ENCODE assay signal across 8 cellular contexts in genomic region chr2:168961450-168962229, GRCh38.
DNase-seq lines count a peak whose midpoint lies in the region; ATAC-seq and TF ChIP-seq lines count a peak whose summit lies in the region.

No MANE protein-coding gene starts in this region.

- CTCF ChIA-PET in Calu3 (lab: Charles Lee), result interaction anchor here (1.0 kb wide), 2 partner anchors 53 to 170 kb away, joined by 3 read pairs; no protein-coding TSS in a partner anchor
- CTCF ChIA-PET in WTC11 (lab: Charles Lee), result no interaction called here

- no TSS peak for BruUV-seq in Calu3 (replicated peaks; lab: Mats Ljungman, UMichigan)

- no peaks in the 10 kb centered on the region for H3K27me3 Mint-ChIP-seq in Calu3 (ENCODE audit: unreplicated experiment)
- no peaks in the 10 kb centered on the region for H3K27me3 Mint-ChIP-seq in WTC11 (ENCODE audit: low read depth)

- no peak overlapping the region for H3K18ac ChIP-seq in neuronal stem cell (ENCODE audit: low read length)

- H2BK120ac ChIP-seq in neuronal stem cell (ENCODE audit: low read depth, low read length), result no peak overlapping the region

- H2AK5ac ChIP-seq in neuronal stem cell (ENCODE audit: low read depth, low read length), result no peak overlapping the region

- H3K14ac ChIP-seq in neuronal stem cell (ENCODE audit: low read length), result no peak overlapping the region

- H3K4me1 ChIP-seq in neuronal stem cell (ENCODE audit: control insufficient read depth in 2 of 2, insufficient read depth in 1 of 2, low read depth in 1 of 2, low read length in 2 of 2), result no peaks in the 10 kb centered on the region

- no peak overlapping the region for H3K23ac ChIP-seq in neuronal stem cell (ENCODE audit: low read depth, low read length, poor library complexity)

- peak overlapping the region; percentile 71 for H3K27ac Mint-ChIP-seq in Calu3 (ENCODE audit: unreplicated experiment)
- H3K27ac Mint-ChIP-seq in WTC11, result no peak overlapping the region

- H3K4me3 Mint-ChIP-seq in Calu3 (ENCODE audit: low read depth, unreplicated experiment), result no peak overlapping the region
- no peak overlapping the region for H3K4me3 Mint-ChIP-seq in WTC11

- H3K79me1 ChIP-seq in neuronal stem cell (ENCODE audit: low read depth, low read length), result no peaks in the 10 kb centered on the region

- POLR2A ChIA-PET in WTC11 (lab: Charles Lee), result no interaction called here

- DNase-seq in Calu3 (peak; percentile 77), NCI-H2196 treated with DMSO at 0.1 percent for 48 hours (lab: John Stamatoyannopoulos, UW; ENCODE audit: unreplicated experiment) (peak; percentile 27), WTC11 (ENCODE audit: low spot score) (peak; percentile 14), fibroblast of the aortic adventitia (ENCODE audit: low read depth) (peak; percentile 85), neuronal stem cell (ENCODE audit: low spot score) (peak; percentile 70), GOT3 (lab: John Stamatoyannopoulos, UW) (no peak)

- ATAC-seq in GM18868 (IDR thresholded peaks at IDR 0.05; ENCODE audit: unreplicated experiment), result peak; percentile 91
- peak; percentile 80 for ATAC-seq in HG03103 (IDR thresholded peaks at IDR 0.05; ENCODE audit: low read depth, unreplicated experiment)
- peak; percentile 94 for ATAC-seq in WTC11

- H4K8ac ChIP-seq in neuronal stem cell (ENCODE audit: low read depth, low read length), result no peak overlapping the region

- peaks cover 2% of the 10 kb centered on the region for H3K9me3 Mint-ChIP-seq in Calu3 (ENCODE audit: low read depth, unreplicated experiment)
- no peaks in the 10 kb centered on the region for H3K9me3 Mint-ChIP-seq in WTC11

- no peak overlapping the region for H3K27ac ChIP-seq in neuronal stem cell (replicated peaks; ENCODE audit: low read length)

- H3K4me2 ChIP-seq in neuronal stem cell (ENCODE audit: insufficient read depth, low read length, poor library complexity, severe bottlenecking), result no peak overlapping the region

- no peak overlapping the region for H2BK12ac ChIP-seq in neuronal stem cell (ENCODE audit: low read length)

- no peak overlapping the region for H3K4ac ChIP-seq in neuronal stem cell (ENCODE audit: low read length)

- no peak overlapping the region for H3K9ac ChIP-seq in neuronal stem cell (ENCODE audit: low read depth, low read length, poor library complexity)

- H3K9me3 ChIP-seq in neuronal stem cell (replicated peaks in 1 of 2; ENCODE audit: control insufficient read depth in 2 of 2, insufficient read depth in 1 of 2, low read depth in 1 of 2, low read length in 2 of 2), result no peaks in the 10 kb centered on the region

- no peaks in the 10 kb centered on the region for H3K36me3 ChIP-seq in neuronal stem cell (replicated peaks in 1 of 2; ENCODE audit: control insufficient read depth in 2 of 2, insufficient read depth in 2 of 2, low read length in 2 of 2)

- H3K36me3 Mint-ChIP-seq in Calu3 (ENCODE audit: insufficient read depth, unreplicated experiment) (no peaks in the 10 kb centered on the region), WTC11 (no peaks in the 10 kb centered on the region)

- TF ChIP-seq CTCF in Calu3 (IDR thresholded peaks at IDR 0.05; ENCODE audit: unreplicated experiment), result peak; percentile 96
- TF ChIP-seq CTCF in WTC11 (IDR thresholded peaks at IDR 0.05), result peak; percentile 78
- peak; percentile 83 for TF ChIP-seq CTCF in fibroblast of the aortic adventitia (IDR thresholded peaks at IDR 0.05; ENCODE audit: insufficient read depth, low read length)

- H2BK5ac ChIP-seq in neuronal stem cell (ENCODE audit: low read length), result no peak overlapping the region

- H3K4me3 ChIP-seq in fibroblast of the aortic adventitia (ENCODE audit: low read depth, low read length) (no peak overlapping the region), neuronal stem cell (ENCODE audit: low read length in 2 of 2) (no peak overlapping the region)

- H3K27me3 ChIP-seq in neuronal stem cell (ENCODE audit: control insufficient read depth in 3 of 3, insufficient read depth in 3 of 3, low read depth in 1 of 3, low read length in 3 of 3), result peaks cover 0 to 20% (median 0%) of the 10 kb centered on the region in 3 experiments

- H2AFZ ChIP-seq in neuronal stem cell (ENCODE audit: low read length), result no peak overlapping the region

- intact Hi-C loops in Calu3 (cut with micrococcal nuclease; ENCODE audit: unreplicated experiment), result loop anchor here (1.0 to 5.0 kb wide), 8 partner anchors 41 to 261 kb away; no protein-coding TSS in a partner anchor

- H3K4me1 Mint-ChIP-seq in Calu3 (ENCODE audit: low read depth, unreplicated experiment) (peaks cover 40% of the 10 kb centered on the region), WTC11 (no peaks in the 10 kb centered on the region)

- no peak overlapping the region for H4K91ac ChIP-seq in neuronal stem cell (ENCODE audit: low read depth, low read length, poor library complexity)

- WGBS in neuronal stem cell (ENCODE audit: extremely low coverage in 2 of 2, insufficient read length in 2 of 2, insufficient replicate concordance in 1 of 2), 2 donors, result 100% methylated on average over 1 of the region's 5 CpGs; no CpG with 5 or more reads in 1 of the 2 donors

- H2BK15ac ChIP-seq in neuronal stem cell (ENCODE audit: low read length), result no peak overlapping the region

TF ChIP-seq in WTC11, 78 proteins besides CTCF, POLR2A, EP300 and RAD21:
- TF ChIP-seq, protein P1, sequence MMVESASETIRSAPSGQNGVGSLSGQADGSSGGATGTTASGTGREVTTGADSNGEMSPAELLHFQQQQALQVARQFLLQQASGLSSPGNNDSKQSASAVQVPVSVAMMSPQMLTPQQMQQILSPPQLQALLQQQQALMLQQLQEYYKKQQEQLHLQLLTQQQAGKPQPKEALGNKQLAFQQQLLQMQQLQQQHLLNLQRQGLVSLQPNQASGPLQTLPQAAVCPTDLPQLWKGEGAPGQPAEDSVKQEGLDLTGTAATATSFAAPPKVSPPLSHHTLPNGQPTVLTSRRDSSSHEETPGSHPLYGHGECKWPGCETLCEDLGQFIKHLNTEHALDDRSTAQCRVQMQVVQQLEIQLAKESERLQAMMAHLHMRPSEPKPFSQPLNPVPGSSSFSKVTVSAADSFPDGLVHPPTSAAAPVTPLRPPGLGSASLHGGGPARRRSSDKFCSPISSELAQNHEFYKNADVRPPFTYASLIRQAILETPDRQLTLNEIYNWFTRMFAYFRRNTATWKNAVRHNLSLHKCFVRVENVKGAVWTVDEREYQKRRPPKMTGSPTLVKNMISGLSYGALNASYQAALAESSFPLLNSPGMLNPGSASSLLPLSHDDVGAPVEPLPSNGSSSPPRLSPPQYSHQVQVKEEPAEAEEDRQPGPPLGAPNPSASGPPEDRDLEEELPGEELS (CRISPR knock-in tag; IDR thresholded peaks at IDR 0.05), result no peak
- TF ChIP-seq SMAD4 (CRISPR knock-in tag; IDR thresholded peaks at IDR 0.05) (no peak), NFATC4 (CRISPR knock-in tag; IDR thresholded peaks at IDR 0.05) (no peak), ZSCAN18 (CRISPR knock-in tag; IDR thresholded peaks at IDR 0.05) (no peak), ZBTB21 (CRISPR knock-in tag; IDR thresholded peaks at IDR 0.05; ENCODE audit: borderline replicate concordance) (no peak), CREB1 (CRISPR knock-in tag; IDR thresholded peaks at IDR 0.05) (no peak), SOX15 (CRISPR knock-in tag; IDR thresholded peaks at IDR 0.05) (no peak), ATF3 (CRISPR knock-in tag; conservative IDR thresholded peaks at IDR 0.05) (no peak)
